Comparison of ENCODE assay signal across 25 cellular contexts in genomic region chr12:20507711-20508110, GRCh38.
DNase-seq lines count a peak whose midpoint lies in the region; ATAC-seq and TF ChIP-seq lines count a peak whose summit lies in the region.
"Had no signal": no experiment of that assay in that cellular context is flagged by ENCODE, and none has a peak within 500 bp of the region (broad histone marks: within the 10 kb centered on the region; RNA-seq: fewer than 3 reads in every experiment).

No MANE protein-coding gene starts in this region.

- H3K4me3 Mint-ChIP-seq in natural killer cell treated with Interleukin-12 subunit alpha and Interleukin-12 subunit beta and Interleukin-15 and Interleukin-18, amount 100 ng/mL, for 72 hours, result no peak overlapping the region
- H3K4me3 Mint-ChIP-seq: activated CD4-positive, alpha-beta memory T cell treated with anti-CD3 and anti-CD28 coated beads for 36 hours; activated naive CD8-positive, alpha-beta T cell treated with anti-CD3 and anti-CD28 coated beads for 36 hours; CD4-positive, CD25-positive, alpha-beta regulatory T cell; memory B cell; neural crest cell had no signal

- peaks cover 10% of the 10 kb centered on the region for H3K4me1 ChIP-seq in OCI-LY3 (ENCODE audit: low read length)
- peaks cover 33% of the 10 kb centered on the region for H3K4me1 ChIP-seq in skeletal muscle satellite cell (ENCODE audit: control insufficient read depth, insufficient read depth, low read length)
- H3K4me1 ChIP-seq: colonic mucosa, foreskin keratinocyte had no signal

- no peak for TF ChIP-seq CTCF in OCI-LY3 (IDR thresholded peaks at IDR 0.05; ENCODE audit: low read depth, low read length)

- H3K27me3 ChIP-seq in OCI-LY3 (ENCODE audit: low read depth, low read length) (peaks cover 77% of the 10 kb centered on the region), skeletal muscle satellite cell (ENCODE audit: control insufficient read depth, insufficient read depth, low read length) (no peaks in the 10 kb centered on the region)
- H3K27me3 ChIP-seq: colonic mucosa, foreskin keratinocyte had no signal

- H2AFZ ChIP-seq in OCI-LY3 (ENCODE audit: low read depth, low read length), result no peak overlapping the region

- H3K36me3 Mint-ChIP-seq in natural killer cell treated with Interleukin-12 subunit alpha and Interleukin-12 subunit beta and Interleukin-15 and Interleukin-18, amount 100 ng/mL, for 72 hours, result no peaks in the 10 kb centered on the region
- H3K36me3 Mint-ChIP-seq: activated CD4-positive, alpha-beta memory T cell treated with anti-CD3 and anti-CD28 coated beads for 36 hours; activated naive CD8-positive, alpha-beta T cell treated with anti-CD3 and anti-CD28 coated beads for 36 hours; CD4-positive, CD25-positive, alpha-beta regulatory T cell; memory B cell had no signal

- H3K27ac ChIP-seq in OCI-LY3 (ENCODE audit: low read length), result no peak overlapping the region
- H3K27ac ChIP-seq: 22Rv1, colonic mucosa, foreskin keratinocyte, KMS-11 had no signal

- H3K4me3 ChIP-seq in OCI-LY3 (ENCODE audit: low read length) (no peak overlapping the region), skeletal muscle satellite cell (ENCODE audit: low read length) (no peak overlapping the region)
- H3K4me3 ChIP-seq: colonic mucosa had no signal

- H3K27ac Mint-ChIP-seq in natural killer cell treated with Interleukin-12 subunit alpha and Interleukin-12 subunit beta and Interleukin-15 and Interleukin-18, amount 100 ng/mL, for 72 hours, result no peak overlapping the region
- H3K27ac Mint-ChIP-seq: activated CD4-positive, alpha-beta memory T cell treated with anti-CD3 and anti-CD28 coated beads for 36 hours; activated naive CD8-positive, alpha-beta T cell treated with anti-CD3 and anti-CD28 coated beads for 36 hours; CD4-positive, CD25-positive, alpha-beta regulatory T cell; memory B cell had no signal

- H4K20me1 ChIP-seq in OCI-LY3 (ENCODE audit: insufficient read depth, low read length), result peaks cover 12% of the 10 kb centered on the region; the same call in 1 of the 2 replicates

- peaks cover 0 to 4% of the 10 kb centered on the region in 2 donors for H3K27me3 Mint-ChIP-seq in natural killer cell treated with Interleukin-12 subunit alpha and Interleukin-12 subunit beta and Interleukin-15 and Interleukin-18, amount 100 ng/mL, for 72 hours
- H3K27me3 Mint-ChIP-seq: activated CD4-positive, alpha-beta memory T cell treated with anti-CD3 and anti-CD28 coated beads for 36 hours; CD4-positive, CD25-positive, alpha-beta regulatory T cell; memory B cell had no signal

- H3K9me3 Mint-ChIP-seq in natural killer cell treated with Interleukin-12 subunit alpha and Interleukin-12 subunit beta and Interleukin-15 and Interleukin-18, amount 100 ng/mL, for 72 hours, result no peaks in the 10 kb centered on the region
- H3K9me3 Mint-ChIP-seq: activated CD4-positive, alpha-beta memory T cell treated with anti-CD3 and anti-CD28 coated beads for 36 hours; activated naive CD8-positive, alpha-beta T cell treated with anti-CD3 and anti-CD28 coated beads for 36 hours; memory B cell; neural crest cell had no signal

- H3K4me1 Mint-ChIP-seq in natural killer cell treated with Interleukin-12 subunit alpha and Interleukin-12 subunit beta and Interleukin-15 and Interleukin-18, amount 100 ng/mL, for 72 hours (ENCODE audit: low read depth in 2 of 2), result peaks cover 4 to 6% of the 10 kb centered on the region in 2 donors
- H3K4me1 Mint-ChIP-seq: CD4-positive, CD25-positive, alpha-beta regulatory T cell; memory B cell; neural crest cell had no signal

- H3K36me3 ChIP-seq in OCI-LY3 (replicated peaks; ENCODE audit: low read depth, low read length), result no peaks in the 10 kb centered on the region
- H3K36me3 ChIP-seq in skeletal muscle satellite cell (ENCODE audit: insufficient read depth, low read length), result no peaks in the 10 kb centered on the region
- H3K36me3 ChIP-seq: colonic mucosa had no signal

- H3K79me2 ChIP-seq in OCI-LY3 (ENCODE audit: low read length), result no peaks in the 10 kb centered on the region

- H3K4me2 ChIP-seq in OCI-LY3 (ENCODE audit: low read length) (peak overlapping the region; percentile 3; the same call in 1 of the 2 replicates), skeletal muscle satellite cell (ENCODE audit: low read length) (peak overlapping the region; percentile 25)
- H3K4me2 ChIP-seq: KMS-11 had no signal

- DNase-seq in NCI-H1105 treated with DMSO at 0.1 percent for 48 hours (lab: John Stamatoyannopoulos, UW) (peak; percentile 27), NCI-H1105 (lab: John Stamatoyannopoulos, UW) (no peak), fibroblast of peridontal ligament (ENCODE audit: extremely low read depth) (peak; percentile 31), GF-D8 (lab: John Stamatoyannopoulos, UW) (no peak), SK-N-DZ (ENCODE audit: low spot score) (no peak)
- no peak for DNase-seq in natural killer cell treated with Interleukin-12 subunit alpha and Interleukin-12 subunit beta and Interleukin-15 and Interleukin-18, amount 100 ng/mL, for 72 hours (ENCODE audit: low spot score)
- DNase-seq: activated CD4-positive, alpha-beta memory T cell treated with anti-CD3 and anti-CD28 coated beads for 36 hours; activated effector memory CD4-positive, alpha-beta T cell treated with anti-CD3 and anti-CD28 coated beads, Interleukin-2, amount 50 U/mL, for 16 hours; activated naive CD8-positive, alpha-beta T cell treated with anti-CD3 and anti-CD28 coated beads for 36 hours; CD4-positive, CD25-positive, alpha-beta regulatory T cell; colonic mucosa; effector memory CD4-positive, alpha-beta T cell; foreskin keratinocyte; NCI-H1694 treated with DMSO at 0.1 percent for 48 hours; NCI-H524 treated with DMSO at 0.1 percent for 48 hours; stimulated activated naive CD4-positive, alpha-beta T cell treated with Interleukin-2 at 50 U/mL for 16 hours; T-helper 1 cell had no signal

- H3K9ac ChIP-seq in OCI-LY3 (ENCODE audit: low read length) (no peak overlapping the region), skeletal muscle satellite cell (ENCODE audit: low read depth, low read length) (peak overlapping the region; percentile 24)
- H3K9ac ChIP-seq: KMS-11 had no signal

- no peak for ATAC-seq in natural killer cell treated with Interleukin-12 subunit alpha and Interleukin-12 subunit beta and Interleukin-15 and Interleukin-18, amount 100 ng/mL, for 72 hours
- ATAC-seq: activated CD4-positive, CD25-positive, alpha-beta regulatory T cell treated with anti-CD3 and anti-CD28 coated beads, Interleukin-2, amount 50 U/mL, for 24 hours; foreskin keratinocyte; HCT116 had no signal

- H3K9me3 ChIP-seq in OCI-LY3 (ENCODE audit: insufficient read depth, low read length) (no peaks in the 10 kb centered on the region), skeletal muscle satellite cell (replicated peaks; ENCODE audit: low read length) (no peaks in the 10 kb centered on the region)
- H3K9me3 ChIP-seq: colonic mucosa had no signal

Comparison
In these comparisons a context has a peak if more than half of its experiments do, and no peak if none do; other contexts are left out.
1. DNase-seq: peak in NCI-H1105 treated with DMSO at 0.1 percent for 48 hours (single experiment) and fibroblast of peridontal ligament (single experiment); none in NCI-H1105 (single experiment), GF-D8 (single experiment), natural killer cell treated with Interleukin-12 subunit alpha and Interleukin-12 subunit beta and Interleukin-15 and Interleukin-18, amount 100 ng/mL, for 72 hours (single experiment) and SK-N-DZ (single experiment).